In genomic region chr21:46065215-46065992, GRCh38 we compare ENCODE assay signal across 8 cellular contexts. TPM values are rescaled to one million over a fixed set of nuclear protein-coding genes. Genes with fewer than 3 reads are reported as not detected.
DNase-seq lines count a peak whose midpoint lies in the region; ATAC-seq and TF ChIP-seq lines count a peak whose summit lies in the region.

No MANE protein-coding gene starts in this region.

- peaks cover 0 to 10% of the 10 kb centered on the region in 2 donors for H3K9me3 Mint-ChIP-seq in activated T-cell treated with anti-CD3 and anti-CD28 coated beads, Interleukin-2, amount 50 U/mL, for 72 hours
- peaks cover 8% of the 10 kb centered on the region for H3K9me3 Mint-ChIP-seq in endothelial cell (ENCODE audit: unreplicated experiment)

- no peak overlapping the region for H3K4me3 ChIP-seq in mucosa of stomach (ENCODE audit: low read length)
- no peak overlapping the region for H3K4me3 ChIP-seq in urinary bladder (ENCODE audit: low read depth, low read length)

- ATAC-seq in activated T-cell treated with anti-CD3 and anti-CD28 coated beads, Interleukin-2, amount 50 U/mL, for 72 hours (replicated peaks in 1 of 2) = no peak

- peaks cover 15% of the 10 kb centered on the region for H3K27me3 ChIP-seq in mucosa of stomach (ENCODE audit: control insufficient read depth, insufficient read depth, low read length)

- DNase-seq in activated T-cell treated with anti-CD3 and anti-CD28 coated beads, Interleukin-2, amount 50 U/mL, for 72 hours = no peak
- DNase-seq in activated T-cell treated with anti-CD3 and anti-CD28 coated beads for 4 hours (no peak), endothelial cell (ENCODE audit: low spot score) (no peak), SKM-1 treated with dmso at 0.1 percent for 144 hours (lab: John Stamatoyannopoulos, UW; ENCODE audit: unreplicated experiment) (no peak), LoVo (ENCODE audit: low spot score) (no peak), ecto neural progenitor cell (ENCODE audit: low spot score) (no peak)

- WGBS in urinary bladder = 11% methylated on average over 23 of the region's 23 CpGs

- H3K27ac Mint-ChIP-seq in activated T-cell treated with anti-CD3 and anti-CD28 coated beads, Interleukin-2, amount 50 U/mL, for 72 hours = no peak overlapping the region
- peak overlapping the region; percentile 96 for H3K27ac Mint-ChIP-seq in endothelial cell (ENCODE audit: unreplicated experiment)

- H3K27ac ChIP-seq in urinary bladder (ENCODE audit: low read depth) = peak overlapping the region; percentile 72

- peaks cover 22% of the 10 kb centered on the region for H3K4me1 Mint-ChIP-seq in activated T-cell treated with anti-CD3 and anti-CD28 coated beads, Interleukin-2, amount 50 U/mL, for 72 hours (ENCODE audit: low read depth)
- H3K4me1 Mint-ChIP-seq in endothelial cell (ENCODE audit: unreplicated experiment) = peaks cover 32% of the 10 kb centered on the region

- H3K36me3 Mint-ChIP-seq in activated T-cell treated with anti-CD3 and anti-CD28 coated beads, Interleukin-2, amount 50 U/mL, for 72 hours (ENCODE audit: insufficient read depth in 2 of 2) = no peaks in the 10 kb centered on the region
- H3K36me3 Mint-ChIP-seq in endothelial cell (ENCODE audit: low read depth, unreplicated experiment) = peaks cover 15% of the 10 kb centered on the region

- H3K4me3 Mint-ChIP-seq in activated T-cell treated with anti-CD3 and anti-CD28 coated beads, Interleukin-2, amount 50 U/mL, for 72 hours = peak overlapping the region; percentile 27 to 49
- H3K4me3 Mint-ChIP-seq in endothelial cell (ENCODE audit: unreplicated experiment) = no peak overlapping the region

- no peaks in the 10 kb centered on the region for H3K36me3 ChIP-seq in mucosa of stomach (ENCODE audit: control insufficient read depth, insufficient read depth, low read length)
- no peaks in the 10 kb centered on the region for H3K36me3 ChIP-seq in urinary bladder (ENCODE audit: insufficient read depth)

- H3K9ac ChIP-seq in mucosa of stomach (ENCODE audit: low read length) = peak overlapping the region; percentile 24

- TF ChIP-seq CTCF in endothelial cell (IDR thresholded peaks at IDR 0.05; ENCODE audit: unreplicated experiment) = no peak

- peaks cover 35% of the 10 kb centered on the region for H3K27me3 Mint-ChIP-seq in activated T-cell treated with anti-CD3 and anti-CD28 coated beads, Interleukin-2, amount 50 U/mL, for 72 hours (ENCODE audit: low read depth)
- H3K27me3 Mint-ChIP-seq in endothelial cell (ENCODE audit: unreplicated experiment) = peaks cover 21% of the 10 kb centered on the region

- H3K9me3 ChIP-seq in mucosa of stomach (ENCODE audit: control insufficient read depth, low read length) = no peaks in the 10 kb centered on the region

- peaks cover 30% of the 10 kb centered on the region for H3K4me1 ChIP-seq in mucosa of stomach (ENCODE audit: control insufficient read depth, insufficient read depth, low read length)
- H3K4me1 ChIP-seq in urinary bladder (ENCODE audit: insufficient read depth) = peaks cover 1% of the 10 kb centered on the region

RNA-seq across cellular contexts. Expression of gene COL6A2, which starts 32.5 kb away (rescaled TPM):
- total RNA-seq in activated T-cell treated with anti-CD3 and anti-CD28 coated beads, Interleukin-2, amount 50 U/mL, for 72 hours = 10 to 100 TPM; 10.8 to 11.3 TPM
- 378 TPM for total RNA-seq in endothelial cell (ENCODE audit: unreplicated experiment)
- 1,109 TPM for total RNA-seq in urinary bladder
- 1,471 TPM for polyA plus RNA-seq in urinary bladder

Comparison
In these comparisons a context has a peak if more than half of its experiments do, and no peak if none do; other contexts are left out.
1. RNA of gene COL6A2, which starts 32.5 kb away (total RNA-seq): 1,109 TPM in urinary bladder (single experiment) and 378 TPM in endothelial cell (single experiment); 10.8 to 11.3 TPM in activated T-cell treated with anti-CD3 and anti-CD28 coated beads, Interleukin-2, amount 50 U/mL, for 72 hours; every median in the first group is over 10 times any median in the second.